ENCODE assay signal across 9 cellular contexts in the genomic region with DNA sequence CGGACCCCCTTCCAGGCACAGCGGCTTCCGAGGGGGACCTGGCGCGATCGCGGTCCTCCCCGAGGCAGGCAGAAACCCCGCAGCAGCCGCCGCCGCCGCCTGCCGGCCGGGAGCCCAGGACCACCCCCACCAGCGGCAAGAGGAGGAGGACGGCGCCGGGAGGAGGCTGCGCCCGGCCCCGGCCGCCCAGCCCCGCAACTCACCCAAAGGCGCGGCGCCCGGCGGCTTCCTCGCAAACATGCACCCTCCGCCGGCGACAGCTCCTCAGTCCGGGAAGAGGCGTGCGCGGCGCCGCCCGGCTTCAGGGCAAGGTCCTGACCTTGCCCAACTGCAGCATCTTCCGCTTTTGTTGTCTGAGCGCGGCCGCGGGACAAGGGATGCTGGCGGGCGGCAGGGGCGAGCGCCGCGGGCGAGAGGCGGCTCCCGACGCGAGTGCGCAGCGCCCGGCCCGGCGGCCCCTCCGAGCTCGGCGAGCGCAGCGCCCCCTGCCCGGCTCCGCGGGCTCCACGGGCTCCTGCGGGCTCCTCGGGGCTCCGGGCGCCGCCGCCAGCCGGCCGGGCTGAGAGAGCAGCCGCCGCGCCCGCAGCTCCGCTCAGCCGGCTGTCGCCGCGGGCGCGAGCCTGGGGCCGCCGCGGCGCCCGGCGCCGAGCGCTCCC. TPM values are rescaled to one million over a fixed set of nuclear protein-coding genes. Genes with fewer than 3 reads are reported as not detected.
DNase-seq lines count a peak whose midpoint lies in the region; ATAC-seq and TF ChIP-seq lines count a peak whose summit lies in the region.
"Had no signal": no experiment of that assay in that cellular context is flagged by ENCODE, and none has a peak within 500 bp of the region (broad histone marks: within the 10 kb centered on the region; RNA-seq: fewer than 3 reads in every experiment).

No MANE protein-coding gene starts in this region.

- H3K4me3 Mint-ChIP-seq in activated naive CD8-positive, alpha-beta T cell treated with anti-CD3 and anti-CD28 coated beads, Interleukin-2, amount 10 ng/mL, durations not matched to agents 7 days and 5 days, result no peak overlapping the region

- peaks cover 0 to 8% (median 4%) of the 10 kb centered on the region in 5 donors for H3K4me1 ChIP-seq in subcutaneous abdominal adipose tissue (ENCODE audit: control insufficient read depth in 5 of 5, insufficient read depth in 5 of 5, low read length in 5 of 5)

- H3K27ac Mint-ChIP-seq in activated naive CD8-positive, alpha-beta T cell treated with anti-CD3 and anti-CD28 coated beads, Interleukin-2, amount 10 ng/mL, durations not matched to agents 7 days and 5 days, result no peak overlapping the region

- in situ Hi-C loops in GM13977 (cut with MboI; ENCODE audit: low pct_unique_long_range_greater_than_20kb, low sequenced_read_pairs, unreplicated experiment), result no loop called here

- no peaks in the 10 kb centered on the region for H3K36me3 Mint-ChIP-seq in activated naive CD8-positive, alpha-beta T cell treated with anti-CD3 and anti-CD28 coated beads, Interleukin-2, amount 10 ng/mL, durations not matched to agents 7 days and 5 days

- no peak overlapping the region for H3K9ac ChIP-seq in subcutaneous abdominal adipose tissue (ENCODE audit: low read length in 5 of 5)

- peak; percentile 64 for ATAC-seq in HG03354 (IDR thresholded peaks at IDR 0.05; ENCODE audit: poor library complexity, severe bottlenecking, unreplicated experiment)
- ATAC-seq in activated naive CD8-positive, alpha-beta T cell treated with anti-CD3 and anti-CD28 coated beads, Interleukin-2, amount 10 ng/mL, durations not matched to agents 7 days and 5 days (ENCODE audit: low read depth), result peak; percentile 50
- ATAC-seq in GM19328 (IDR thresholded peaks at IDR 0.05; ENCODE audit: unreplicated experiment), result no peak
- ATAC-seq: K562 had no signal

- no peaks in the 10 kb centered on the region for H3K4me1 Mint-ChIP-seq in activated naive CD8-positive, alpha-beta T cell treated with anti-CD3 and anti-CD28 coated beads, Interleukin-2, amount 10 ng/mL, durations not matched to agents 7 days and 5 days

- DNase-seq in GM13977 (ENCODE audit: low spot score) (peak; percentile 56), SW 1271 (lab: John Stamatoyannopoulos, UW) (no peak)
- DNase-seq in activated naive CD8-positive, alpha-beta T cell treated with anti-CD3 and anti-CD28 coated beads, Interleukin-2, amount 10 ng/mL, durations not matched to agents 7 days and 5 days, result peak; percentile 31
- DNase-seq in activated effector memory CD4-positive, alpha-beta T cell treated with anti-CD3 and anti-CD28 coated beads, Interleukin-2, amount 50 U/mL, for 16 hours, result no peak

- H3K9me3 ChIP-seq in iPS-18c (ENCODE audit: control insufficient read depth, insufficient read depth, low read length), result no peaks in the 10 kb centered on the region
- H3K9me3 ChIP-seq in subcutaneous abdominal adipose tissue (ENCODE audit: control insufficient read depth in 5 of 5, low read length in 5 of 5), result no peaks in the 10 kb centered on the region

- H3K36me3 ChIP-seq in subcutaneous abdominal adipose tissue (ENCODE audit: control insufficient read depth in 5 of 5, insufficient read depth in 5 of 5, low read length in 5 of 5), result no peaks in the 10 kb centered on the region

- H3K27me3 ChIP-seq in subcutaneous abdominal adipose tissue (ENCODE audit: control insufficient read depth in 5 of 5, insufficient read depth in 4 of 5, low read length in 5 of 5), result peaks cover 22 to 36% (median 30%) of the 10 kb centered on the region in 5 donors

- POLR2A ChIA-PET in activated naive CD8-positive, alpha-beta T cell treated with anti-CD3 and anti-CD28 coated beads, Interleukin-2, amount 10 ng/mL, durations not matched to agents 7 days and 5 days (lab: Charles Lee), result no interaction called here

- no peak for TF ChIP-seq CTCF in GM13977 (IDR thresholded peaks at IDR 0.05; ENCODE audit: extremely low read depth, insufficient read depth, missing control alignments)

- no peaks in the 10 kb centered on the region for H3K9me3 Mint-ChIP-seq in activated naive CD8-positive, alpha-beta T cell treated with anti-CD3 and anti-CD28 coated beads, Interleukin-2, amount 10 ng/mL, durations not matched to agents 7 days and 5 days

- H3K27me3 Mint-ChIP-seq in activated naive CD8-positive, alpha-beta T cell treated with anti-CD3 and anti-CD28 coated beads, Interleukin-2, amount 10 ng/mL, durations not matched to agents 7 days and 5 days, result peaks cover 37% of the 10 kb centered on the region

- H3K27ac ChIP-seq in subcutaneous abdominal adipose tissue (ENCODE audit: low read depth, low read length), result no peak overlapping the region

- H3K4me3 ChIP-seq in iPS-18c (ENCODE audit: insufficient read depth, low read depth, low read length) (peak overlapping the region; percentile 64), subcutaneous abdominal adipose tissue (ENCODE audit: low read depth in 1 of 5, low read length in 5 of 5) (peak overlapping the region in 4 of 5 donors; percentile 24 to 52 (median 40))
- H3K4me3 ChIP-seq: K562 had no signal

RNA-seq across cellular contexts. Expression of a gene that starts 0.5 kb away (rescaled TPM):
- total RNA-seq in activated naive CD8-positive, alpha-beta T cell treated with anti-CD3 and anti-CD28 coated beads, Interleukin-2, amount 10 ng/mL, durations not matched to agents 7 days and 5 days, result not detected

Comparison
In these comparisons a context has a peak if more than half of its experiments do, and no peak if none do; other contexts are left out.
1. DNase-seq: peak in GM13977 (single experiment) and activated naive CD8-positive, alpha-beta T cell treated with anti-CD3 and anti-CD28 coated beads, Interleukin-2, amount 10 ng/mL, durations not matched to agents 7 days and 5 days (single experiment); none in SW 1271 (0 of 2) and activated effector memory CD4-positive, alpha-beta T cell treated with anti-CD3 and anti-CD28 coated beads, Interleukin-2, amount 50 U/mL, for 16 hours (single experiment).